Comparison of ENCODE assay signal across 14 cellular contexts in the genomic region with DNA sequence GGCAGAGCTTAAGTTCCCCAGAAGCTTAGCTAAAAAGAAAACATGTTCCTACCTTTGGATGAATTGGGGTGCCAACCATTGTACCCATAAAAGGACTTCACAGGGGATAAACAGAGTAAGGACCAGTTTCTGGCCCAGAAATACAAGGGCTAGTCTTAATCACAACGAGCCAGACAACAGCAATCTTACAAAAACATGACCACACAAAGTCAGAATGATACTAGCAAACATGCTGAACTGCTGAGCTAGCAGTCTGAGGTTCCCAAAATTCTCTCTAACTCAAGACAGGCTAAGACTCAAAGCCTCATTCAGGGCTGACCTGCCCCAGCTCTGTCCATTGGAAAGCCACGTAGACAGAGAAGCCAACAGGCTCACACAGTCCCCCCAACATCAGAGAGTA. TPM values are rescaled to one million over a fixed set of nuclear protein-coding genes. Genes with fewer than 3 reads are reported as not detected.
DNase-seq lines count a peak whose midpoint lies in the region; ATAC-seq and TF ChIP-seq lines count a peak whose summit lies in the region.
"Had no signal": no experiment of that assay in that cellular context is flagged by ENCODE, and none has a peak within 500 bp of the region (broad histone marks: within the 10 kb centered on the region; RNA-seq: fewer than 3 reads in every experiment).

No MANE protein-coding gene starts in this region.

- H3K9me3 ChIP-seq in T-helper 17 cell (ENCODE audit: control insufficient read depth, low read length, poor library complexity, severe bottlenecking): no peaks in the 10 kb centered on the region
- H3K9me3 ChIP-seq: SJSA1 had no signal

- H3K36me3 Mint-ChIP-seq in T-helper 17 cell (ENCODE audit: low read depth): no peaks in the 10 kb centered on the region

- H3K27me3 Mint-ChIP-seq in T-helper 17 cell: no peaks in the 10 kb centered on the region

- no peak for TF ChIP-seq CTCF in GM20000 (IDR thresholded peaks at IDR 0.05; ENCODE audit: extremely low read depth, missing control alignments)

- H3K4me1 Mint-ChIP-seq in T-helper 17 cell: peaks cover 4% of the 10 kb centered on the region

- H3K4me3 Mint-ChIP-seq in T-helper 17 cell: no peak overlapping the region

- ATAC-seq in GM18511 (IDR thresholded peaks at IDR 0.05; ENCODE audit: unreplicated experiment) (peak; percentile 75), HG02981 (IDR thresholded peaks at IDR 0.05; ENCODE audit: unreplicated experiment) (peak; percentile 81), T-helper 17 cell (no peak)

- H3K27ac Mint-ChIP-seq in T-helper 17 cell: peak overlapping the region; percentile 74

- DNase-seq in GM20000 (ENCODE audit: low spot score): peak; percentile 7
- no peak for DNase-seq in T-helper 17 cell
- DNase-seq in NCI-H1092 treated with DMSO at 0.1 percent for 48 hours (lab: John Stamatoyannopoulos, UW): no peak
- DNase-seq in AG08396 (ENCODE audit: low spot score): no peak
- no peak for DNase-seq in NOMO-1 treated with dmso at 0.1 percent for 144 hours (lab: John Stamatoyannopoulos, UW; ENCODE audit: unreplicated experiment)
- no peak for DNase-seq in superior temporal gyrus (ENCODE audit: extremely low spot score)
- DNase-seq: activated CD4-positive, CD25-positive, alpha-beta regulatory T cell treated with anti-CD3 and anti-CD28 coated beads, Interleukin-2, amount 50 U/mL, for 72 hours; activated effector memory CD4-positive, alpha-beta T cell treated with Interleukin-2 at 50 U/mL for 16 hours; NCI-H526; stimulated activated CD4-positive, alpha-beta T cell treated with anti-CD3 and anti-CD28 coated beads, Interleukin-15, amount 100 ng/mL, for 24 hours had no signal

RNA-seq across cellular contexts. Expression of gene ATP11C, which starts 40.3 kb away (rescaled TPM):
- 10 to 100 TPM; 14.4 to 17.1 TPM for total RNA-seq in T-helper 17 cell
- total RNA-seq: G401 had no signal
